In genomic region chr22:20403779-20404140, GRCh38 we compare ENCODE assay signal across 21 cellular contexts.
"Had no signal": no experiment of that assay in that cellular context is flagged by ENCODE, and none has a peak within 500 bp of the region (broad histone marks: within the 10 kb centered on the region; RNA-seq: fewer than 3 reads in every experiment).

No MANE protein-coding gene starts in this region.

- H3K9ac ChIP-seq: neural progenitor cell had no signal

- ATAC-seq: lower lobe of right lung, pancreas, sciatic nerve, upper lobe of right lung had no signal

- H3K4me2 ChIP-seq: neural progenitor cell had no signal

- H3K4me1 ChIP-seq: lower lobe of right lung, neural progenitor cell, testis, upper lobe of right lung had no signal

- DNase-seq: activated B cell treated with CpG ODN at 0.5 μM for 24 hours; activated effector memory CD4-positive, alpha-beta T cell treated with Interleukin-2 at 50 U/mL for 16 hours; activated T-cell treated with anti-CD3 and anti-CD28 coated beads, Interleukin-2, amount 50 U/mL, for 1 hour; amygdala; central memory CD4-positive, alpha-beta T cell; cortex of kidney; effector memory CD4-positive, alpha-beta T cell; foreskin melanocyte; lower lobe of right lung; pancreas; stomach; testis; upper lobe of right lung had no signal

- H3K27me3 Mint-ChIP-seq: activated B cell treated with CpG ODN at 0.5 μM for 24 hours; activated CD4-positive, alpha-beta T cell treated with anti-CD3 and anti-CD28 coated beads, Interleukin-2, amount 10 ng/mL, durations not matched to agents 24 days and 14 days; activated naive CD4-positive, alpha-beta T cell treated with anti-CD3 and anti-CD28 coated beads, Interleukin-2, amount 50 U/mL, for 24 hours; brain had no signal

- H3K4me1 Mint-ChIP-seq: activated B cell treated with CpG ODN at 0.5 μM for 24 hours had no signal

- H3K27ac ChIP-seq: epithelial cell of prostate, lower lobe of right lung, neural progenitor cell, pancreas, stomach, testis, upper lobe of right lung had no signal

- H2AFZ ChIP-seq: neural progenitor cell had no signal

- H3K9me3 ChIP-seq: lower lobe of right lung, pancreas, stomach, testis, upper lobe of right lung had no signal

- H3K4me3 ChIP-seq: lower lobe of right lung, neural progenitor cell, pancreas, stomach, testis, upper lobe of right lung had no signal

- H3K4me3 Mint-ChIP-seq: activated B cell treated with CpG ODN at 0.5 μM for 24 hours; activated CD4-positive, alpha-beta T cell treated with anti-CD3 and anti-CD28 coated beads, Interleukin-2, amount 10 ng/mL, durations not matched to agents 24 days and 14 days; activated naive CD4-positive, alpha-beta T cell treated with anti-CD3 and anti-CD28 coated beads, Interleukin-2, amount 50 U/mL, for 24 hours; brain; mesothelial cell of epicardium; neural progenitor cell; T-helper 2 cell treated with Interferon-gamma antibody and Interleukin-4, amounts not matched to agents 5 μg/mL and 100 μg/mL, for 36 hours had no signal

- H3K27ac Mint-ChIP-seq: activated B cell treated with CpG ODN at 0.5 μM for 24 hours; activated CD4-positive, alpha-beta T cell treated with anti-CD3 and anti-CD28 coated beads, Interleukin-2, amount 10 ng/mL, durations not matched to agents 24 days and 14 days; mesothelial cell of epicardium; neural progenitor cell had no signal

- H3K27me3 ChIP-seq: neural progenitor cell, pancreas, stomach, testis, upper lobe of right lung had no signal

- H3K9me3 Mint-ChIP-seq: activated B cell treated with CpG ODN at 0.5 μM for 24 hours; activated CD4-positive, alpha-beta T cell treated with anti-CD3 and anti-CD28 coated beads, Interleukin-2, amount 10 ng/mL, durations not matched to agents 24 days and 14 days; activated naive CD4-positive, alpha-beta T cell treated with anti-CD3 and anti-CD28 coated beads, Interleukin-2, amount 50 U/mL, for 24 hours; mesothelial cell of epicardium; neural progenitor cell; T-helper 2 cell treated with Interferon-gamma antibody and Interleukin-4, amounts not matched to agents 5 μg/mL and 100 μg/mL, for 36 hours had no signal
